In genomic region chr19:18972301-18972831, GRCh38 we compare ENCODE assay signal across 11 cellular contexts. TPM values are rescaled to one million over a fixed set of nuclear protein-coding genes. Genes with fewer than 3 reads are reported as not detected.
DNase-seq lines count a peak whose midpoint lies in the region; ATAC-seq and TF ChIP-seq lines count a peak whose summit lies in the region.
"Had no signal": no experiment of that assay in that cellular context is flagged by ENCODE, and none has a peak within 500 bp of the region (broad histone marks: within the 10 kb centered on the region; RNA-seq: fewer than 3 reads in every experiment).

No MANE protein-coding gene starts in this region.

- no peaks in the 10 kb centered on the region for H3K9me3 ChIP-seq in psoas muscle
- H3K9me3 ChIP-seq: body of pancreas, transverse colon had no signal

- peak overlapping the region; percentile 50 for H3K27ac ChIP-seq in psoas muscle

- ATAC-seq in psoas muscle, result no peak
- no peak for ATAC-seq in activated T-cell treated with anti-CD3 and anti-CD28 coated beads, Interleukin-2, amount 50 U/mL, for 4 hours
- no peak for ATAC-seq in activated naive CD4-positive, alpha-beta T cell treated with anti-CD3 and anti-CD28 coated beads, Interleukin-2, amount 50 U/mL, for 72 hours
- ATAC-seq: body of pancreas had no signal

- H3K4me1 Mint-ChIP-seq in activated T-cell treated with anti-CD3 and anti-CD28 coated beads, Interleukin-2, amount 50 U/mL, for 4 hours (ENCODE audit: low read depth), result peaks cover 2% of the 10 kb centered on the region
- H3K4me1 Mint-ChIP-seq in activated CD4-positive, alpha-beta T cell treated with anti-CD3 and anti-CD28 coated beads, Interleukin-2, amount 10 ng/mL, durations not matched to agents 7 days and 5 days, result no peaks in the 10 kb centered on the region

- H3K4me3 ChIP-seq in fibroblast of pulmonary artery (replicated peaks; ENCODE audit: low read depth, low read length) (no peak overlapping the region), psoas muscle (no peak overlapping the region)
- H3K4me3 ChIP-seq: body of pancreas, transverse colon had no signal

- no peak overlapping the region for H3K27ac Mint-ChIP-seq in activated CD4-positive, alpha-beta T cell treated with anti-CD3 and anti-CD28 coated beads, Interleukin-2, amount 10 ng/mL, durations not matched to agents 7 days and 5 days
- no peak overlapping the region for H3K27ac Mint-ChIP-seq in activated naive CD4-positive, alpha-beta T cell treated with anti-CD3 and anti-CD28 coated beads, Interleukin-2, amount 50 U/mL, for 72 hours

- H3K9me3 Mint-ChIP-seq in activated T-cell treated with anti-CD3 and anti-CD28 coated beads, Interleukin-2, amount 50 U/mL, for 4 hours, result no peaks in the 10 kb centered on the region
- H3K9me3 Mint-ChIP-seq in activated CD4-positive, alpha-beta T cell treated with anti-CD3 and anti-CD28 coated beads, Interleukin-2, amount 10 ng/mL, durations not matched to agents 7 days and 5 days, result no peaks in the 10 kb centered on the region
- H3K9me3 Mint-ChIP-seq in activated naive CD4-positive, alpha-beta T cell treated with anti-CD3 and anti-CD28 coated beads, Interleukin-2, amount 50 U/mL, for 72 hours, result no peaks in the 10 kb centered on the region

- 29 to 40% (median 34%) methylated on average over 12 of the region's 12 CpGs for WGBS in psoas muscle, 3 donors

- H3K27me3 ChIP-seq in psoas muscle (ENCODE audit: insufficient read depth in 3 of 3, low read length in 2 of 3), result no peaks in the 10 kb centered on the region
- H3K27me3 ChIP-seq: body of pancreas, transverse colon had no signal

- no peak for TF ChIP-seq CTCF in fibroblast of pulmonary artery (IDR thresholded peaks at IDR 0.05; ENCODE audit: low read length, missing control alignments)
- TF ChIP-seq CTCF in psoas muscle (IDR thresholded peaks at IDR 0.05), result no peak

- intact Hi-C loops in psoas muscle (cut with DNase I), result no loop called here

- H3K27me3 Mint-ChIP-seq in activated T-cell treated with anti-CD3 and anti-CD28 coated beads, Interleukin-2, amount 50 U/mL, for 4 hours (ENCODE audit: low read depth), result peaks cover 7% of the 10 kb centered on the region
- peaks cover 2% of the 10 kb centered on the region for H3K27me3 Mint-ChIP-seq in activated CD4-positive, alpha-beta T cell treated with anti-CD3 and anti-CD28 coated beads, Interleukin-2, amount 10 ng/mL, durations not matched to agents 7 days and 5 days

- H3K4me3 Mint-ChIP-seq in activated T-cell treated with anti-CD3 and anti-CD28 coated beads, Interleukin-2, amount 50 U/mL, for 4 hours, result no peak overlapping the region
- H3K4me3 Mint-ChIP-seq in activated CD4-positive, alpha-beta T cell treated with anti-CD3 and anti-CD28 coated beads, Interleukin-2, amount 10 ng/mL, durations not matched to agents 7 days and 5 days, result no peak overlapping the region

- H3K4me1 ChIP-seq in psoas muscle, result no peaks in the 10 kb centered on the region
- H3K4me1 ChIP-seq: body of pancreas had no signal

- no peaks in the 10 kb centered on the region for H3K36me3 ChIP-seq in psoas muscle (ENCODE audit: insufficient read depth in 1 of 2, low read depth in 1 of 2)
- H3K36me3 ChIP-seq: transverse colon had no signal

- CTCF ChIA-PET in HEK293T (lab: Yijun Ruan, JAX), result interaction anchor here (0.7 kb wide), 1 partner anchor 14 kb away, joined by 6 read pairs; no protein-coding TSS in a partner anchor
- CTCF ChIA-PET in activated CD4-positive, alpha-beta T cell treated with anti-CD3 and anti-CD28 coated beads, Interleukin-2, amount 10 ng/mL, durations not matched to agents 7 days and 5 days (lab: Charles Lee), result interaction anchor here (0.6 kb wide), 3 partner anchors 126 to 473 kb away, joined by 3 to 5 read pairs (median 3); no protein-coding TSS in a partner anchor

- POLR2A ChIA-PET in HEK293T (lab: Yijun Ruan, JAX), result no interaction called here
- POLR2A ChIA-PET in activated CD4-positive, alpha-beta T cell treated with anti-CD3 and anti-CD28 coated beads, Interleukin-2, amount 10 ng/mL, durations not matched to agents 7 days and 5 days (lab: Charles Lee), result no interaction called here

- peak; percentile 100 for DNase-seq in GF-D8 (lab: John Stamatoyannopoulos, UW)
- peak; percentile 80 for DNase-seq in SIG-M5 treated with dmso at 0.1 percent for 504 hours (lab: John Stamatoyannopoulos, UW; ENCODE audit: unreplicated experiment)
- peak; percentile 81 for DNase-seq in fibroblast of pulmonary artery (ENCODE audit: low read depth)
- DNase-seq in psoas muscle, result no peak
- DNase-seq in HEK293T (ENCODE audit: extremely low spot score), result no peak
- DNase-seq in activated T-cell treated with anti-CD3 and anti-CD28 coated beads, Interleukin-2, amount 50 U/mL, for 4 hours, result no peak
- no peak for DNase-seq in activated CD4-positive, alpha-beta T cell treated with anti-CD3 and anti-CD28 coated beads, Interleukin-2, amount 10 ng/mL, durations not matched to agents 7 days and 5 days
- no peak for DNase-seq in activated naive CD4-positive, alpha-beta T cell treated with anti-CD3 and anti-CD28 coated beads, Interleukin-2, amount 50 U/mL, for 72 hours (ENCODE audit: low spot score in 2 of 2)
- DNase-seq: NCI-H1092, transverse colon had no signal

- no peaks in the 10 kb centered on the region for H3K36me3 Mint-ChIP-seq in activated T-cell treated with anti-CD3 and anti-CD28 coated beads, Interleukin-2, amount 50 U/mL, for 4 hours (ENCODE audit: insufficient read depth)
- H3K36me3 Mint-ChIP-seq in activated CD4-positive, alpha-beta T cell treated with anti-CD3 and anti-CD28 coated beads, Interleukin-2, amount 10 ng/mL, durations not matched to agents 7 days and 5 days (ENCODE audit: low read depth), result no peaks in the 10 kb centered on the region
- H3K36me3 Mint-ChIP-seq in activated naive CD4-positive, alpha-beta T cell treated with anti-CD3 and anti-CD28 coated beads, Interleukin-2, amount 50 U/mL, for 72 hours, result no peaks in the 10 kb centered on the region

TF ChIP-seq in HEK293T, 16 proteins besides CTCF, POLR2A, EP300 and RAD21:
- TF ChIP-seq PKNOX1 (IDR thresholded peaks at IDR 0.05) (no peak), L3MBTL2 (conservative IDR thresholded peaks at IDR 0.05) (no peak), FOXA1 (IDR thresholded peaks at IDR 0.05) (no peak), SP1 (IDR thresholded peaks at IDR 0.05) (no peak), FOXM1 (IDR thresholded peaks at IDR 0.05; ENCODE audit: borderline replicate concordance) (no peak)

RNA-seq across cellular contexts. Expression of gene HOMER3, which starts 31.3 kb away (rescaled TPM):
- total RNA-seq in psoas muscle, result 10 to 100 TPM; 61.4 to 77.9 (median 67.7) TPM
- 10 to 100 TPM; 72.9 to 86.2 (median 83.1) TPM for polyA plus RNA-seq in psoas muscle
- total RNA-seq in activated T-cell treated with anti-CD3 and anti-CD28 coated beads, Interleukin-2, amount 50 U/mL, for 4 hours, result 1 to 10 TPM in 1 of 3 donors, under 1 TPM in 2; 0.53 to 1.1 (median 0.79) TPM
- not detected for total RNA-seq in activated CD4-positive, alpha-beta T cell treated with anti-CD3 and anti-CD28 coated beads, Interleukin-2, amount 10 ng/mL, durations not matched to agents 7 days and 5 days
- total RNA-seq in activated naive CD4-positive, alpha-beta T cell treated with anti-CD3 and anti-CD28 coated beads, Interleukin-2, amount 50 U/mL, for 72 hours, result 1 to 10 TPM in 1 of 2 donors, under 1 TPM in 1; 0.36 to 1.0 TPM

RNA-seq across cellular contexts. Expression of gene DDX49, which starts 52.9 kb away (rescaled TPM):
- 10 to 100 TPM; 27.2 to 35.3 (median 30.3) TPM for total RNA-seq in psoas muscle
- 10 to 100 TPM; 47.2 to 73.1 (median 47.7) TPM for polyA plus RNA-seq in psoas muscle
- total RNA-seq in activated T-cell treated with anti-CD3 and anti-CD28 coated beads, Interleukin-2, amount 50 U/mL, for 4 hours, result 100 to 1,000 TPM; 170 to 178 (median 176) TPM
- total RNA-seq in activated CD4-positive, alpha-beta T cell treated with anti-CD3 and anti-CD28 coated beads, Interleukin-2, amount 10 ng/mL, durations not matched to agents 7 days and 5 days, result 10 to 100 TPM; 40.6 to 50.6 TPM
- 10 to 100 TPM; 46.7 to 51.2 TPM for total RNA-seq in activated naive CD4-positive, alpha-beta T cell treated with anti-CD3 and anti-CD28 coated beads, Interleukin-2, amount 50 U/mL, for 72 hours

RNA-seq across cellular contexts. Expression of gene COPE, which starts 53.2 kb away (rescaled TPM):
- 100 to 1,000 TPM in 3 of 4 donors, 10 to 100 TPM in 1; 91.5 to 110 (median 105) TPM for total RNA-seq in psoas muscle
- polyA plus RNA-seq in psoas muscle, result 100 to 1,000 TPM; 117 to 173 (median 130) TPM
- 100 to 1,000 TPM; 258 to 293 (median 270) TPM for total RNA-seq in activated T-cell treated with anti-CD3 and anti-CD28 coated beads, Interleukin-2, amount 50 U/mL, for 4 hours
- total RNA-seq in activated CD4-positive, alpha-beta T cell treated with anti-CD3 and anti-CD28 coated beads, Interleukin-2, amount 10 ng/mL, durations not matched to agents 7 days and 5 days, result 100 to 1,000 TPM; 218 to 258 TPM
- 100 to 1,000 TPM; 147 to 190 TPM for total RNA-seq in activated naive CD4-positive, alpha-beta T cell treated with anti-CD3 and anti-CD28 coated beads, Interleukin-2, amount 50 U/mL, for 72 hours

Comparison
In these comparisons a context has a peak if more than half of its experiments do, and no peak if none do; other contexts are left out.
1. DNase-seq: peak in GF-D8 (single experiment), SIG-M5 treated with dmso at 0.1 percent for 504 hours (single experiment) and fibroblast of pulmonary artery (single experiment); none in psoas muscle (0 of 2), HEK293T (single experiment), activated T-cell treated with anti-CD3 and anti-CD28 coated beads, Interleukin-2, amount 50 U/mL, for 4 hours (single experiment), activated CD4-positive, alpha-beta T cell treated with anti-CD3 and anti-CD28 coated beads, Interleukin-2, amount 10 ng/mL, durations not matched to agents 7 days and 5 days (single experiment) and activated naive CD4-positive, alpha-beta T cell treated with anti-CD3 and anti-CD28 coated beads, Interleukin-2, amount 50 U/mL, for 72 hours (0 of 2).
2. RNA of gene HOMER3, which starts 31.3 kb away (total RNA-seq): 61.4 to 77.9 TPM in psoas muscle; 0.36 to 1.0 TPM in activated naive CD4-positive, alpha-beta T cell treated with anti-CD3 and anti-CD28 coated beads, Interleukin-2, amount 50 U/mL, for 72 hours, 0.53 to 1.1 TPM in activated T-cell treated with anti-CD3 and anti-CD28 coated beads, Interleukin-2, amount 50 U/mL, for 4 hours and not detected in activated CD4-positive, alpha-beta T cell treated with anti-CD3 and anti-CD28 coated beads, Interleukin-2, amount 10 ng/mL, durations not matched to agents 7 days and 5 days; every median in the first group is over 10 times any median in the second.